26 cellular contexts compared by ENCODE assay signal in genomic region chr11:71400216-71400615, GRCh38.
"Had no signal": no experiment of that assay in that cellular context is flagged by ENCODE, and none has a peak within 500 bp of the region (broad histone marks: within the 10 kb centered on the region; RNA-seq: fewer than 3 reads in every experiment).

No MANE protein-coding gene starts in this region.

- ATAC-seq: stimulated activated effector memory CD8-positive, alpha-beta T cell treated with anti-CD3 and anti-CD28 coated beads, Interleukin-12 subunit alpha, Interleukin-12 subunit beta, amount 100 ng/mL, for 72 hours; stimulated activated memory B cell treated with anti-CD40 and anti-IgM and Interleukin-4, amounts not matched to agents 10 μg/mL and 1 μg/mL and 100 μg/mL, for 72 hours; stimulated activated naive B cell treated with anti-CD40 and anti-IgM and Interleukin-4, amounts not matched to agents 10 μg/mL and 1 μg/mL and 100 μg/mL, for 72 hours; stimulated activated naive CD8-positive, alpha-beta T cell treated with anti-CD3 and anti-CD28 coated beads, Interleukin-15, amount 100 ng/mL, for 72 hours; stimulated activated naive CD8-positive, alpha-beta T cell treated with anti-CD3 and anti-CD28 coated beads, Interleukin-15, Interleukin-2, amounts not matched to agents 100 U/mL and 50 U/mL, for 24 hours; upper lobe of right lung had no signal

- DNase-seq: stimulated activated CD4-positive, alpha-beta T cell treated with anti-CD3 and anti-CD28 coated beads, Interleukin-2, amount 100 ng/mL, for 48 hours; stimulated activated CD4-positive, alpha-beta T cell treated with anti-CD3 and anti-CD28 coated beads, Interleukin-4, amount 100 ng/mL, for 1 hour; stimulated activated CD4-positive, alpha-beta T cell treated with anti-CD3 and anti-CD28 coated beads, Interleukin-4, amount 100 ng/mL, for 24 hours; stimulated activated CD4-positive, alpha-beta T cell treated with anti-CD3 and anti-CD28 coated beads, Interleukin-4, amount 100 ng/mL, for 4 hours; stimulated activated CD8-positive, alpha-beta memory T cell treated with anti-CD3 and anti-CD28 coated beads, Interleukin-4, amount 100 ng/mL, for 48 hours; stimulated activated naive B cell treated with anti-CD40 and anti-IgM and Interleukin-4, amounts not matched to agents 10 μg/mL and 1 μg/mL and 100 μg/mL, for 72 hours; stimulated activated naive CD4-positive, alpha-beta T cell; stimulated activated naive CD4-positive, alpha-beta T cell treated with Interleukin-2 at 50 U/mL for 16 hours; stimulated activated naive CD8-positive, alpha-beta T cell treated with anti-CD3 and anti-CD28 coated beads, Interleukin-15, amount 100 ng/mL, for 72 hours; stimulated activated naive CD8-positive, alpha-beta T cell treated with anti-CD3 and anti-CD28 coated beads, Interleukin-15, Interleukin-2, amounts not matched to agents 100 U/mL and 50 U/mL, for 24 hours; stomach; substantia nigra; thyroid gland; tibial artery; transverse colon; trophoblast cell; upper lobe of right lung; uterus had no signal

- H3K9me3 ChIP-seq: stomach, suprapubic skin, testis, thoracic aorta, thyroid gland, tibial artery, tibial nerve, transverse colon, upper lobe of left lung, upper lobe of right lung, uterus, vagina had no signal

- H3K27me3 ChIP-seq: testis, thyroid gland, tibial nerve, transverse colon, upper lobe of left lung, upper lobe of right lung, uterus, vagina had no signal

- H3K4me3 ChIP-seq: stomach, suprapubic skin, testis, thoracic aorta, thyroid gland, tibial artery, tibial nerve, transverse colon, upper lobe of left lung, upper lobe of right lung, uterus, vagina had no signal

- H3K27ac ChIP-seq: stomach, suprapubic skin, testis, thoracic aorta, thyroid gland, tibial artery, tibial nerve, transverse colon, upper lobe of left lung, upper lobe of right lung, uterus, vagina had no signal

- H3K4me1 ChIP-seq: stomach, suprapubic skin, testis, thyroid gland, tibial artery, tibial nerve, transverse colon, upper lobe of left lung, upper lobe of right lung, uterus, vagina had no signal

- H3K36me3 ChIP-seq: stomach, suprapubic skin, thoracic aorta, thyroid gland, tibial artery, tibial nerve, transverse colon, upper lobe of left lung, upper lobe of right lung, uterus, vagina had no signal
